ENCODE assay signal across 24 cellular contexts in the genomic region with DNA sequence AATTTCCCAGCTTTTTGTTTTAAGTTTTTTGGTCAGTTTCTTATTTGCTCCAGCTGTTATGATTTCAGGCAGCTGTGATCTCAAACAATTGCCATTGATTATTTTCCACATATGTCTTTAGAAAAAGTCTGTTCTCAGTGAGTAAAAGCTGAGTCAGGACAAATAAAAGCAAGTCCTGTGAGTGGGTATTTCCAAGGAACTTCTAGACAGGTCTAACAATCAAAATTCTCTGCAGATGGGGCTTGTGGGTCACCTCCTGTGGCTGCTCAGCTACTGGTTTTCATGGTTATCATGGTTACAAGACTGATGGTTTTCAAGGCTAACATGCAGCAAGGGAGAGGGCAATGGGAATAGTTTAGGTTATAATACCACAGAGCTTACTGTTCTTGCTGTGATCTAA.
"Had no signal": no experiment of that assay in that cellular context is flagged by ENCODE, and none has a peak within 500 bp of the region (broad histone marks: within the 10 kb centered on the region; RNA-seq: fewer than 3 reads in every experiment).

No MANE protein-coding gene starts in this region.

- DNase-seq: activated B cell treated with CpG ODN at 0.5 μM for 24 hours; activated CD4-positive, alpha-beta T cell treated with anti-CD3 and anti-CD28 coated beads for 1 hour; activated CD4-positive, alpha-beta T cell treated with anti-CD3 and anti-CD28 coated beads, Interleukin-2, amount 10 ng/mL, durations not matched to agents 24 days and 14 days; activated CD4-positive, alpha-beta T cell treated with anti-CD3 and anti-CD28 coated beads, Interleukin-2, amount 50 U/mL, for 48 hours; activated CD8-positive, alpha-beta memory T cell treated with anti-CD3 and anti-CD28 coated beads, Interleukin-2, amount 10 ng/mL, durations not matched to agents 7 days and 5 days; activated effector memory CD4-positive, alpha-beta T cell treated with Interleukin-2 at 50 U/mL for 16 hours; activated naive CD4-positive, alpha-beta T cell; activated T-cell treated with anti-CD3 and anti-CD28 coated beads, Interleukin-2, amount 50 U/mL, for 24 hours; aorta; brain microvascular endothelial cell; caudate nucleus; Karpas-422; NCI-H1105 treated with DMSO at 0.1 percent for 48 hours; NCI-H1436 treated with DMSO at 0.1 percent for 48 hours; NCI-H187; NCI-H2081; NCI-H510A treated with DMSO at 0.1 percent for 48 hours; SHP77; T-cell; T-helper 2 cell; T1000 had no signal

- H3K27ac ChIP-seq: brain microvascular endothelial cell, SJSA1 had no signal

- H3K27me3 ChIP-seq: brain microvascular endothelial cell, SJSA1 had no signal

- H3K36me3 ChIP-seq: brain microvascular endothelial cell, SJSA1 had no signal

- H3K4me1 ChIP-seq: SJSA1 had no signal

- H3K4me3 ChIP-seq: SJSA1 had no signal

- FAIRE-seq: RCC 7860, TTC549 had no signal

- ATAC-seq: activated CD8-positive, alpha-beta memory T cell treated with anti-CD3 and anti-CD28 coated beads, Interleukin-2, amount 10 ng/mL, durations not matched to agents 7 days and 5 days; T-cell had no signal
